ENCODE assay signal across 7 cellular contexts in the genomic region with DNA sequence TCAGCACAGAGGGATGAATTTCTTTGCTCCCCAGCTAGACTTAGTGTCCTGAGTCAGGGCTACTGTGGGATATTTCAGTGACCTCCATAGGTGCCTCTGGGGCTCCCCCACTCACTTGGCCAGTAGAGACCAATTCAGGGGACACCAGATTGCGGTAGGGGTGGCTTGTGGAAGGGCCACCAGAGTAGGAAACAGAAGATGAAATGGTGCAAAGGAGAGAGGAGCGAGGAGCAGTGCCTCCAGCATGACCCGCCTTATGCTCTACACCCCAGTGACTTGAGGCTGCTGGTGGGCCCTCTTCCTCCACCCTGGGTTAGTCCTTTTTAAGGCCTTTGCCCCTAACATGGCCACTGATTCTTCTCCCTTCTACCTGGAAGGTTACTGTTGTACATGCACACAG. TPM values are rescaled to one million over a fixed set of nuclear protein-coding genes. Genes with fewer than 3 reads are reported as not detected.
A peak's percentile ranks its signal among the peaks of the same experiment; 100 is the strongest.
DNase-seq lines count a peak whose midpoint lies in the region; ATAC-seq and TF ChIP-seq lines count a peak whose summit lies in the region.

No MANE protein-coding gene starts in this region.

- peaks cover 7% of the 10 kb centered on the region for H3K27me3 Mint-ChIP-seq in T-helper 17 cell
- H3K27me3 Mint-ChIP-seq in stimulated activated memory B cell treated with anti-CD40 and anti-IgM and Interleukin-4, amounts not matched to agents 10 μg/mL and 1 μg/mL and 100 μg/mL, for 72 hours = peaks cover 14% of the 10 kb centered on the region

- peak overlapping the region; percentile 97 for H3K27ac Mint-ChIP-seq in T-helper 17 cell
- H3K27ac Mint-ChIP-seq in stimulated activated memory B cell treated with anti-CD40 and anti-IgM and Interleukin-4, amounts not matched to agents 10 μg/mL and 1 μg/mL and 100 μg/mL, for 72 hours = peak overlapping the region; percentile 93

- peaks cover 55% of the 10 kb centered on the region for H3K4me1 Mint-ChIP-seq in T-helper 17 cell
- H3K4me1 Mint-ChIP-seq in stimulated activated memory B cell treated with anti-CD40 and anti-IgM and Interleukin-4, amounts not matched to agents 10 μg/mL and 1 μg/mL and 100 μg/mL, for 72 hours = peaks cover 66% of the 10 kb centered on the region

- H3K9me3 ChIP-seq in T-helper 17 cell (ENCODE audit: control insufficient read depth, low read length, poor library complexity, severe bottlenecking) = no peaks in the 10 kb centered on the region

- no peaks in the 10 kb centered on the region for H3K27me3 ChIP-seq in H7 (ENCODE audit: control insufficient read depth, insufficient read depth, low read length)

- TF ChIP-seq CTCF in fibroblast of villous mesenchyme (IDR thresholded peaks at IDR 0.05; ENCODE audit: insufficient read depth, low read depth, low read length) = no peak

- H3K4me3 Mint-ChIP-seq in T-helper 17 cell = peak overlapping the region; percentile 96
- H3K4me3 Mint-ChIP-seq in stimulated activated memory B cell treated with anti-CD40 and anti-IgM and Interleukin-4, amounts not matched to agents 10 μg/mL and 1 μg/mL and 100 μg/mL, for 72 hours = peak overlapping the region; percentile 88

- no peak for ATAC-seq in T-helper 17 cell
- no peak for ATAC-seq in stimulated activated memory B cell treated with anti-CD40 and anti-IgM and Interleukin-4, amounts not matched to agents 10 μg/mL and 1 μg/mL and 100 μg/mL, for 72 hours
- no peak for ATAC-seq in GM19328 (IDR thresholded peaks at IDR 0.05; ENCODE audit: unreplicated experiment)

- peaks cover 39% of the 10 kb centered on the region for H3K36me3 ChIP-seq in H7 (replicated peaks; ENCODE audit: control insufficient read depth, insufficient read depth, low read length)

- peaks cover 5% of the 10 kb centered on the region for H3K36me3 Mint-ChIP-seq in T-helper 17 cell (ENCODE audit: low read depth)
- H3K36me3 Mint-ChIP-seq in stimulated activated memory B cell treated with anti-CD40 and anti-IgM and Interleukin-4, amounts not matched to agents 10 μg/mL and 1 μg/mL and 100 μg/mL, for 72 hours = peaks cover 31% of the 10 kb centered on the region

- H3K9me3 Mint-ChIP-seq in stimulated activated memory B cell treated with anti-CD40 and anti-IgM and Interleukin-4, amounts not matched to agents 10 μg/mL and 1 μg/mL and 100 μg/mL, for 72 hours = no peaks in the 10 kb centered on the region

- DNase-seq in H7 (peak; percentile 13), T-helper 17 cell (no peak), fibroblast of villous mesenchyme (ENCODE audit: low read depth) (no peak), NCI-H748 (lab: John Stamatoyannopoulos, UW; ENCODE audit: unreplicated experiment) (no peak), NCI-H748 treated with DMSO at 0.1 percent for 48 hours (lab: John Stamatoyannopoulos, UW) (no peak)

- H3K4me3 ChIP-seq in H7 (ENCODE audit: insufficient read depth, low read depth, low read length) (no peak overlapping the region), fibroblast of villous mesenchyme (ENCODE audit: low read depth, low read length) (peak overlapping the region; percentile 89)

RNA-seq across cellular contexts. Expression of gene AEN, which starts 2.5 kb away (rescaled TPM):
- 60.7 and 64.8 TPM in 2 replicates for total RNA-seq in H7 (2014; rRNA removed; shearing (Covaris generic))
- total RNA-seq in T-helper 17 cell (10 to 100 TPM; 32.2 to 41.0 TPM), fibroblast of villous mesenchyme (64.7 and 81.6 TPM in 2 replicates)

RNA-seq across cellular contexts. Expression of gene ISG20, which starts 15.2 kb away (rescaled TPM):
- 0.14 and 3.4 TPM in 2 replicates for total RNA-seq in H7 (2014; rRNA removed; shearing (Covaris generic))
- total RNA-seq in T-helper 17 cell (100 to 1,000 TPM; 124 to 141 TPM), fibroblast of villous mesenchyme (1.3 and 3.0 TPM in 2 replicates)

Comparison
In these comparisons a context has a peak if more than half of its experiments do, and no peak if none do; other contexts are left out.
1. RNA of gene ISG20, which starts 15.2 kb away (total RNA-seq): 124 to 141 TPM in T-helper 17 cell; 1.3 to 3.0 TPM in fibroblast of villous mesenchyme and 0.14 to 3.4 TPM in H7; every median in the first group is over 10 times any median in the second.